23 cellular contexts compared by ENCODE assay signal in the genomic region with DNA sequence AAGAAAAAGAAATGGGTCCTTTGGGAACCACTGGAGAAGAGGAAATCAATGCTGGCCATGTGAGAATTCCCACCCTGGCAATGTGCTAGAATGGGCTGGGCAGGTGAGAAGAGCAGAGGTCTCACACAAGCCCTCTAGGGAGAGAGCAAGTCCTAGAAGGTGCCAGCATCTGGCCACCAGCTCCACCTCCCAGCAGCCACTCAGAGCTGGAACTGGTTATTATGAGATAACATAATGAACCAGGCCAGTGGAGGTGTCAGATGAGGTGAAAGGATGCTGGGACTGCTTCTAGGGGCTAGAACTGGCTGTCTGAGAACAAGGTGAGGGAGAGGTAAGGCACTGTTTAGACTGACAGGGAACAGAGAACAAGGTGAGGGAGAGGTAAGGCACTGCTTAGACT. TPM values are rescaled to one million over a fixed set of nuclear protein-coding genes. Genes with fewer than 3 reads are reported as not detected.
DNase-seq lines count a peak whose midpoint lies in the region; ATAC-seq and TF ChIP-seq lines count a peak whose summit lies in the region.
"Had no signal": no experiment of that assay in that cellular context is flagged by ENCODE, and none has a peak within 500 bp of the region (broad histone marks: within the 10 kb centered on the region; RNA-seq: fewer than 3 reads in every experiment).

No MANE protein-coding gene starts in this region.

- no peak overlapping the region for H3K9ac ChIP-seq in mesendoderm (ENCODE audit: low read length)

- no peaks in the 10 kb centered on the region for H3K27me3 Mint-ChIP-seq in activated naive CD4-positive, alpha-beta T cell treated with anti-CD3 and anti-CD28 coated beads, Interleukin-2, amount 50 U/mL, for 24 hours

- H3K4me1 Mint-ChIP-seq in activated naive CD4-positive, alpha-beta T cell treated with anti-CD3 and anti-CD28 coated beads, Interleukin-2, amount 50 U/mL, for 24 hours, result no peaks in the 10 kb centered on the region

- H2BK5ac ChIP-seq in mesendoderm (ENCODE audit: low read length), result no peak overlapping the region

- H3K27ac ChIP-seq in left ventricle myocardium inferior (replicated peaks) (no peak overlapping the region), mesendoderm (ENCODE audit: low read depth, low read length) (no peak overlapping the region)
- H3K27ac ChIP-seq: HL-60 had no signal

- H4K8ac ChIP-seq in mesendoderm (ENCODE audit: low read depth, low read length), result no peak overlapping the region

- ATAC-seq in left ventricle myocardium superior (peak; percentile 83), GM18858 (IDR thresholded peaks at IDR 0.05; ENCODE audit: unreplicated experiment) (no peak)
- ATAC-seq: HCT116, HepG2, K562 had no signal

- no peak overlapping the region for H2AK5ac ChIP-seq in mesendoderm (ENCODE audit: low read length)

- H3K56ac ChIP-seq in mesendoderm (ENCODE audit: low read length), result no peak overlapping the region

- no peak overlapping the region for H3K4me3 ChIP-seq in left ventricle myocardium inferior
- H3K4me3 ChIP-seq in mesendoderm (ENCODE audit: low read length), result no peak overlapping the region
- H3K4me3 ChIP-seq: K562 had no signal

- H3K23ac ChIP-seq in mesendoderm (ENCODE audit: low read length), result no peak overlapping the region

- H4K5ac ChIP-seq in mesendoderm (ENCODE audit: low read length), result no peak overlapping the region

- no peak overlapping the region for H3K4me3 Mint-ChIP-seq in activated naive CD4-positive, alpha-beta T cell treated with anti-CD3 and anti-CD28 coated beads, Interleukin-2, amount 50 U/mL, for 24 hours

- peaks cover 8% of the 10 kb centered on the region for H3K4me1 ChIP-seq in left ventricle myocardium inferior
- no peaks in the 10 kb centered on the region for H3K4me1 ChIP-seq in mesendoderm (ENCODE audit: control insufficient read depth, low read depth, low read length)

- H3K27me3 ChIP-seq in left ventricle myocardium inferior (ENCODE audit: low read depth), result no peaks in the 10 kb centered on the region
- H3K27me3 ChIP-seq in mesendoderm (ENCODE audit: insufficient read depth, low read length, poor library complexity), result no peaks in the 10 kb centered on the region
- H3K27me3 ChIP-seq: BE2C had no signal

- H3K18ac ChIP-seq in mesendoderm (ENCODE audit: low read length), result no peak overlapping the region

- H3K36me3 Mint-ChIP-seq in activated naive CD4-positive, alpha-beta T cell treated with anti-CD3 and anti-CD28 coated beads, Interleukin-2, amount 50 U/mL, for 24 hours, result peaks cover 4% of the 10 kb centered on the region

- intact Hi-C loops in left ventricle myocardium superior (cut with micrococcal nuclease) (no loop called here), left ventricle myocardium inferior (cut with micrococcal nuclease) (no loop called here)

- peaks cover 73% of the 10 kb centered on the region for H3K36me3 ChIP-seq in left ventricle myocardium inferior
- H3K36me3 ChIP-seq in mesendoderm (ENCODE audit: control insufficient read depth, insufficient read depth, low read length), result peaks cover 11% of the 10 kb centered on the region

- H3K79me2 ChIP-seq in mesendoderm (ENCODE audit: control insufficient read depth, insufficient read depth, low read length), result no peaks in the 10 kb centered on the region

- H3K9me3 ChIP-seq in left ventricle myocardium inferior (replicated peaks), result no peaks in the 10 kb centered on the region
- H3K9me3 ChIP-seq: BE2C had no signal

- H2BK120ac ChIP-seq in mesendoderm (ENCODE audit: low read depth, low read length), result no peak overlapping the region

- no peaks in the 10 kb centered on the region for H3K9me3 Mint-ChIP-seq in activated naive CD4-positive, alpha-beta T cell treated with anti-CD3 and anti-CD28 coated beads, Interleukin-2, amount 50 U/mL, for 24 hours

- no peak overlapping the region for H3K4ac ChIP-seq in mesendoderm (ENCODE audit: low read depth, low read length)

- H3K79me1 ChIP-seq in mesendoderm (ENCODE audit: low read length), result no peaks in the 10 kb centered on the region

- TF ChIP-seq CTCF in left ventricle myocardium inferior (IDR thresholded peaks at IDR 0.05; ENCODE audit: borderline replicate concordance), result no peak

- DNase-seq in activated naive CD4-positive, alpha-beta T cell (lab: John Stamatoyannopoulos, UW), result no peak
- peak; percentile 39 for DNase-seq in left ventricle myocardium superior
- no peak for DNase-seq in left ventricle myocardium inferior
- peak; percentile 3 for DNase-seq in mesendoderm
- DNase-seq in A172 (ENCODE audit: low spot score), result no peak
- DNase-seq: BE2C, DMS53, GDM1, GOT3, NCI-H1092, NCI-H1436, NCI-H187 treated with DMSO at 0.1 percent for 48 hours, NCI-H2107, NCI-H446 treated with DMSO at 0.1 percent for 48 hours, NCI-H526 treated with DMSO at 0.1 percent for 48 hours, OCI-M1 had no signal

- H3K27ac Mint-ChIP-seq in activated naive CD4-positive, alpha-beta T cell treated with anti-CD3 and anti-CD28 coated beads, Interleukin-2, amount 50 U/mL, for 24 hours, result peak overlapping the region; percentile 30

- H2BK15ac ChIP-seq in mesendoderm (replicated peaks; ENCODE audit: low read depth), result no peak overlapping the region

- H3K4me2 ChIP-seq in mesendoderm (ENCODE audit: low read length), result no peak overlapping the region

RNA-seq across cellular contexts. Expression of a gene that starts 29.3 kb away (rescaled TPM):
- 0.12 TPM for total RNA-seq in left ventricle myocardium superior
- 0.16 TPM for total RNA-seq in left ventricle myocardium inferior
- polyA plus RNA-seq in mesendoderm (2013, experiment 1 of 2), result 1.6 TPM
- 1.6 TPM for polyA plus RNA-seq in mesendoderm (2013, experiment 2 of 2)
- total RNA-seq in A172 (2014; rRNA removed; shearing (Covaris generic)), result not detected in 2 replicates
- total RNA-seq: HepG2, HT-29 had no signal
- polyA plus RNA-seq: HepG2 had no signal

RNA-seq across cellular contexts. Expression of a gene that starts 44.3 kb away (rescaled TPM):
- total RNA-seq in left ventricle myocardium superior, result 41.5 TPM
- total RNA-seq in left ventricle myocardium inferior, result 39.3 TPM
- polyA plus RNA-seq in mesendoderm (2013, experiment 1 of 2), result 32.7 TPM
- 31.6 TPM for polyA plus RNA-seq in mesendoderm (2013, experiment 2 of 2)
- 42.8 and 45.6 TPM in 2 replicates for total RNA-seq in A172 (2014; rRNA removed; shearing (Covaris generic))

Comparison
In these comparisons a context has a peak if more than half of its experiments do, and no peak if none do; other contexts are left out.
1. DNase-seq: peak in left ventricle myocardium superior (single experiment) and mesendoderm (single experiment); none in activated naive CD4-positive, alpha-beta T cell (0 of 4), left ventricle myocardium inferior (single experiment) and A172 (single experiment).